12 cellular contexts compared by ENCODE assay signal in genomic region chr7:77735457-77735856, GRCh38.
"Had no signal": no experiment of that assay in that cellular context is flagged by ENCODE, and none has a peak within 500 bp of the region (broad histone marks: within the 10 kb centered on the region; RNA-seq: fewer than 3 reads in every experiment).

No MANE protein-coding gene starts in this region.

- H3K36me3 ChIP-seq: right atrium auricular region had no signal

- H3K27me3 Mint-ChIP-seq: activated naive CD4-positive, alpha-beta T cell treated with anti-CD3 and anti-CD28 coated beads, Interleukin-2, amount 10 ng/mL, durations not matched to agents 7 days and 5 days; brain had no signal

- H3K9me3 ChIP-seq: left ventricle myocardium inferior, right atrium auricular region had no signal

- H3K4me3 Mint-ChIP-seq: activated CD8-positive, alpha-beta T cell treated with anti-CD3 and anti-CD28 coated beads, Interleukin-2, amount 10 ng/mL, durations not matched to agents 7 days and 5 days; activated naive CD4-positive, alpha-beta T cell treated with anti-CD3 and anti-CD28 coated beads, Interleukin-2, amount 10 ng/mL, durations not matched to agents 7 days and 5 days; brain had no signal

- DNase-seq: activated CD8-positive, alpha-beta memory T cell treated with anti-CD3 and anti-CD28 coated beads, Interleukin-2, amount 50 U/mL, for 48 hours; activated CD8-positive, alpha-beta T cell treated with anti-CD3 and anti-CD28 coated beads, Interleukin-2, amount 10 ng/mL, durations not matched to agents 7 days and 5 days; activated naive CD4-positive, alpha-beta T cell treated with anti-CD3 and anti-CD28 coated beads, Interleukin-2, amount 10 ng/mL, durations not matched to agents 7 days and 5 days; amygdala; foreskin melanocyte; head of caudate nucleus; left ventricle myocardium inferior; mesendoderm; SW 1271 had no signal

- H3K4me3 ChIP-seq: left ventricle myocardium inferior, right atrium auricular region had no signal

- H3K9me3 Mint-ChIP-seq: activated naive CD4-positive, alpha-beta T cell treated with anti-CD3 and anti-CD28 coated beads, Interleukin-2, amount 10 ng/mL, durations not matched to agents 7 days and 5 days; brain had no signal

- ATAC-seq: activated CD8-positive, alpha-beta T cell treated with anti-CD3 and anti-CD28 coated beads, Interleukin-2, amount 10 ng/mL, durations not matched to agents 7 days and 5 days had no signal

- H3K27ac ChIP-seq: left ventricle myocardium inferior, right atrium auricular region had no signal

- H3K27me3 ChIP-seq: right atrium auricular region had no signal

- FAIRE-seq: urothelium cell line had no signal

- H3K27ac Mint-ChIP-seq: activated CD8-positive, alpha-beta T cell treated with anti-CD3 and anti-CD28 coated beads, Interleukin-2, amount 10 ng/mL, durations not matched to agents 7 days and 5 days; activated naive CD4-positive, alpha-beta T cell treated with anti-CD3 and anti-CD28 coated beads, Interleukin-2, amount 10 ng/mL, durations not matched to agents 7 days and 5 days had no signal
